13 cellular contexts compared by ENCODE assay signal in the genomic region with DNA sequence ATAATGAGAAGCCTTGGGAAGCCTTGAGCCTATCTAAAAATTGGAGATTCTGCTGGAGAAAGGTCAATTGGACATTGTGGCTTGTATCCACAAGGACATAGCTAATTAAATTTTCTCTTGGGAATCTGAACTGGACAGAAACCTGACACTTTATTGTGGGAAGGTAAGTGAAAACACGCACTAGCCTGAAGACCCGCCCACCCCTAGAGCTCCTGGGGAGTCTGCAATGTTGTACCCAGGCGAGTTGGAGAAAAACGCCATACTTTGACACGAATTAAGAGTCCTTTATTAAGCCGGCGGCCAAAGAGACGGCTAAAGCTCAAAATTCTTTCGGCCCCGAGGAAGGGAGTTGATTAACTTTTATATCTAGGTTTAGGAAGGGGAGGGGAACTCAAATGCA. TPM values are rescaled to one million over a fixed set of nuclear protein-coding genes. Genes with fewer than 3 reads are reported as not detected.
A peak's percentile ranks its signal among the peaks of the same experiment; 100 is the strongest.
DNase-seq lines count a peak whose midpoint lies in the region; ATAC-seq and TF ChIP-seq lines count a peak whose summit lies in the region.
"Had no signal": no experiment of that assay in that cellular context is flagged by ENCODE, and none has a peak within 500 bp of the region (broad histone marks: within the 10 kb centered on the region; RNA-seq: fewer than 3 reads in every experiment).

No MANE protein-coding gene starts in this region.

- peaks cover 21% of the 10 kb centered on the region; the same call in 2 of the 3 replicates for H3K4me1 Mint-ChIP-seq in GM23338

- H3K4me2 ChIP-seq in GM23338 (peak overlapping the region; percentile 93), mesenchymal stem cell (ENCODE audit: low read length, poor library complexity, severe bottlenecking) (peak overlapping the region; percentile 37)

- peaks cover 20% of the 10 kb centered on the region for H3K27me3 Mint-ChIP-seq in GM23338 (ENCODE audit: insufficient read depth, low read depth, poor library complexity)

- peaks cover 9% of the 10 kb centered on the region for H3K36me3 ChIP-seq in A673 (ENCODE audit: insufficient read depth, low read length, poor library complexity, severe bottlenecking)
- peaks cover 5% of the 10 kb centered on the region for H3K36me3 ChIP-seq in GM23338 (ENCODE audit: insufficient read depth)
- peaks cover 15% of the 10 kb centered on the region for H3K36me3 ChIP-seq in adipocyte (ENCODE audit: control insufficient read depth, insufficient read depth, low read length, severe bottlenecking)
- H3K36me3 ChIP-seq in mesenchymal stem cell (ENCODE audit: control insufficient read depth in 1 of 2, insufficient read depth in 2 of 2, low read depth in 1 of 2, low read length in 2 of 2) = peaks cover 13 to 24% of the 10 kb centered on the region in 2 experiments

- H3K4me1 ChIP-seq in A673 (ENCODE audit: insufficient read depth, low read length, poor library complexity, severe bottlenecking) = peaks cover 3% of the 10 kb centered on the region
- peaks cover 14% of the 10 kb centered on the region for H3K4me1 ChIP-seq in GM23338 (ENCODE audit: insufficient read depth)
- peaks cover 3% of the 10 kb centered on the region for H3K4me1 ChIP-seq in adipocyte (ENCODE audit: control insufficient read depth, insufficient read depth, low read length)
- peaks cover 5% of the 10 kb centered on the region for H3K4me1 ChIP-seq in mesenchymal stem cell (ENCODE audit: control insufficient read depth, insufficient read depth, low read depth, low read length)

- TF ChIP-seq CTCF in A673 (conservative IDR thresholded peaks at IDR 0.05; ENCODE audit: low read depth, low read length) (no peak), GM23338 (conservative IDR thresholded peaks at IDR 0.05; ENCODE audit: low read depth in 2 of 2) (no peak)

- H3K4me3 Mint-ChIP-seq in GM23338 = peak overlapping the region; percentile 86

- POLR2A ChIA-PET in A673 (lab: Charles Lee; ENCODE audit: low non-redundant PET) = no interaction called here
- POLR2A ChIA-PET in HEK293T (lab: Yijun Ruan, JAX) = interaction anchor here (1.6 kb wide), 1 partner anchor 26 kb away, joined by 4 read pairs; no protein-coding TSS in a partner anchor

- peaks cover 14% of the 10 kb centered on the region; the same call in 1 of the 2 replicates for H3K79me2 ChIP-seq in GM23338 (replicated peaks; ENCODE audit: insufficient read depth)

- H3K14ac ChIP-seq in mesenchymal stem cell (ENCODE audit: low read length in 2 of 2) = no peak overlapping the region

- no peak overlapping the region for H4K8ac ChIP-seq in mesenchymal stem cell (ENCODE audit: low read length)

- peak; percentile 7; the same call in 2 of the 3 replicates for ATAC-seq in GM23338
- ATAC-seq in GM18517 (IDR thresholded peaks at IDR 0.05; ENCODE audit: unreplicated experiment) = no peak
- ATAC-seq in GM19455 (IDR thresholded peaks at IDR 0.05; ENCODE audit: unreplicated experiment) = no peak
- no peak for ATAC-seq in HG03378 (IDR thresholded peaks at IDR 0.05; ENCODE audit: unreplicated experiment)

- no peak overlapping the region for H2BK120ac ChIP-seq in mesenchymal stem cell (ENCODE audit: low read depth, low read length)

- peaks cover 9% of the 10 kb centered on the region for H4K20me1 ChIP-seq in GM23338 (replicated peaks; ENCODE audit: insufficient read depth)

- H3K23ac ChIP-seq in mesenchymal stem cell (ENCODE audit: low read length in 2 of 2) = no peak overlapping the region

- H3K27ac Mint-ChIP-seq in GM23338 = 0 out of 2 replicates have a peak overlapping the region, but pooled peaks have one; percentile 65

- no peak overlapping the region for H3K18ac ChIP-seq in mesenchymal stem cell (ENCODE audit: low read depth in 1 of 2, low read length in 2 of 2)

- DNase-seq in A673 (ENCODE audit: low spot score) (no peak), GM23338 (ENCODE audit: low spot score) (peak; percentile 36), adipocyte (ENCODE audit: low read depth) (no peak), mesenchymal stem cell (no peak), HEK293T (ENCODE audit: extremely low spot score) (no peak)
- DNase-seq: activated gamma-delta T cell; erythroblast; NCI-H2171 treated with DMSO at 0.1 percent for 48 hours; stimulated activated CD4-positive, alpha-beta T cell treated with anti-CD3 and anti-CD28 coated beads, Interleukin-1b, Interleukin-23, amount 100 ng/mL, for 48 hours; upper lobe of left lung had no signal

- BruUV-seq in A673 (replicated peaks; lab: Mats Ljungman, UMichigan) = TSS peak; percentile 91

- no peak overlapping the region for H3K4ac ChIP-seq in mesenchymal stem cell (ENCODE audit: low read depth in 1 of 2, low read length in 2 of 2)

- no peaks in the 10 kb centered on the region for H3K9me2 ChIP-seq in GM23338 (ENCODE audit: insufficient read depth)

- no peak overlapping the region for H2BK5ac ChIP-seq in mesenchymal stem cell (ENCODE audit: low read depth, low read length, poor library complexity, severe bottlenecking)

- H2AFZ ChIP-seq in GM23338 (no peak overlapping the region), mesenchymal stem cell (ENCODE audit: low read depth, low read length) (no peak overlapping the region)

- no peak overlapping the region for H2BK12ac ChIP-seq in mesenchymal stem cell (ENCODE audit: low read length in 2 of 2)

- H3K4me3 ChIP-seq in A673 (ENCODE audit: low read depth, low read length, poor library complexity, severe bottlenecking) (no peak overlapping the region), GM23338 (peak overlapping the region; percentile 85), adipocyte (ENCODE audit: low read length) (peak overlapping the region; percentile 91), mesenchymal stem cell (ENCODE audit: insufficient read depth in 1 of 2, low read depth in 1 of 2, low read length in 2 of 2) (peak overlapping the region in 1 of 2 experiments; percentile 86)

- H3K27me3 ChIP-seq in A673 (replicated peaks; ENCODE audit: insufficient read depth, low read depth, low read length, poor library complexity) = no peaks in the 10 kb centered on the region
- H3K27me3 ChIP-seq in GM23338 (ENCODE audit: insufficient read depth) = peaks cover 26% of the 10 kb centered on the region
- H3K27me3 ChIP-seq in adipocyte (replicated peaks; ENCODE audit: control insufficient read depth, insufficient read depth, low read length) = no peaks in the 10 kb centered on the region
- peaks cover 0 to 4% of the 10 kb centered on the region in 2 experiments for H3K27me3 ChIP-seq in mesenchymal stem cell (ENCODE audit: control insufficient read depth in 1 of 2, insufficient read depth in 1 of 2, low read length in 2 of 2)
- H3K27me3 ChIP-seq: upper lobe of left lung had no signal

- H2AK5ac ChIP-seq in mesenchymal stem cell (ENCODE audit: low read length, severe bottlenecking) = no peak overlapping the region

- H3K79me1 ChIP-seq in mesenchymal stem cell (replicated peaks; ENCODE audit: low read length, poor library complexity, severe bottlenecking) = peaks cover 25% of the 10 kb centered on the region

- no peak overlapping the region for H4K91ac ChIP-seq in mesenchymal stem cell (ENCODE audit: low read length)

- WGBS in mesenchymal stem cell = 37% methylated on average over 7 of the region's 10 CpGs

- peaks cover 29% of the 10 kb centered on the region for H3K36me3 Mint-ChIP-seq in GM23338 (ENCODE audit: low read depth)

- H3K9me3 ChIP-seq in A673 (ENCODE audit: low read depth, low read length, poor library complexity, severe bottlenecking) (peaks cover 15% of the 10 kb centered on the region), adipocyte (ENCODE audit: control insufficient read depth, low read length) (peaks cover 18% of the 10 kb centered on the region), mesenchymal stem cell (ENCODE audit: control insufficient read depth, low read length) (peaks cover 25% of the 10 kb centered on the region)

- H3K9ac ChIP-seq in adipocyte (ENCODE audit: low read length) (no peak overlapping the region), mesenchymal stem cell (ENCODE audit: low read length) (peak overlapping the region; percentile 91)

- intact Hi-C loops in A673 (cut with micrococcal nuclease; ENCODE audit: unreplicated experiment) = loop anchor here (5.0 kb wide), 1 partner anchor 39 kb away; the partner anchor contains the start of gene ZNF2

- H3F3A ChIP-seq in GM23338 (replicated peaks; ENCODE audit: low read depth) = peaks cover 5% of the 10 kb centered on the region; the same call in 1 of the 2 replicates

- H3K27ac ChIP-seq in A673 (ENCODE audit: low read depth, low read length, poor library complexity, severe bottlenecking) (no peak overlapping the region), GM23338 (ENCODE audit: low read depth) (no peak overlapping the region), mesenchymal stem cell (ENCODE audit: low read length, poor library complexity, severe bottlenecking) (no peak overlapping the region)

- CTCF ChIA-PET in A673 (lab: Charles Lee) = no interaction called here
- CTCF ChIA-PET in HEK293T (lab: Yijun Ruan, JAX) = no interaction called here

- peaks cover 21% of the 10 kb centered on the region for H3K9me3 Mint-ChIP-seq in GM23338

- no peak overlapping the region for H2BK15ac ChIP-seq in mesenchymal stem cell (ENCODE audit: low read depth, poor library complexity, severe bottlenecking)

TF ChIP-seq in HEK293T, 16 proteins besides CTCF, POLR2A, EP300 and RAD21 (continues in another document):
- TF ChIP-seq ARNT (IDR thresholded peaks at IDR 0.05) (no peak), ELF4 (IDR thresholded peaks at IDR 0.05) (no peak), L3MBTL2 (conservative IDR thresholded peaks at IDR 0.05) (no peak), FOXM1 (IDR thresholded peaks at IDR 0.05; ENCODE audit: borderline replicate concordance) (no peak), CTBP1 (IDR thresholded peaks at IDR 0.05; ENCODE audit: borderline replicate concordance) (no peak), NFRKB (IDR thresholded peaks at IDR 0.05) (no peak)

RNA-seq across cellular contexts. Expression of gene ZNF892, which starts 1.2 kb away (rescaled TPM):
- total RNA-seq in A673 (2021) = 7.2 and 8.2 TPM in 2 replicates
- 13.3 and 17.9 TPM in 2 replicates for total RNA-seq in GM23338 (2014; rRNA removed; shearing (Covaris generic))
- polyA plus RNA-seq in GM23338 (2016; fragmentation: Nextera tagmentation; extraction: Ambion mirVana) = 2.2 and 2.7 TPM in 2 replicates
- 0.75 TPM for polyA plus RNA-seq in mesenchymal stem cell (2013, experiment 1 of 2)
- polyA plus RNA-seq in mesenchymal stem cell (2013, experiment 2 of 2) = 0.79 TPM

RNA-seq across cellular contexts. Expression of gene ZNF2, which starts 40.5 kb away (rescaled TPM):
- 4.6 and 5.6 TPM in 2 replicates for total RNA-seq in A673 (2021)
- total RNA-seq in GM23338 (2014; rRNA removed; shearing (Covaris generic)) = 2.5 and 3.4 TPM in 2 replicates
- 1.3 and 2.0 TPM in 2 replicates for polyA plus RNA-seq in GM23338 (2016; fragmentation: Nextera tagmentation; extraction: Ambion mirVana)
- polyA plus RNA-seq in mesenchymal stem cell (2013, experiment 1 of 2) = 2.5 TPM
- polyA plus RNA-seq in mesenchymal stem cell (2013, experiment 2 of 2) = 2.4 TPM

RNA-seq across cellular contexts. Expression of gene ZNF514, which starts 46.4 kb away (rescaled TPM):
- total RNA-seq in A673 (2021) = 14.4 and 17.0 TPM in 2 replicates
- total RNA-seq in GM23338 (2014; rRNA removed; shearing (Covaris generic)) = 5.7 and 7.2 TPM in 2 replicates
- polyA plus RNA-seq in GM23338 (2016; fragmentation: Nextera tagmentation; extraction: Ambion mirVana) = 8.3 and 9.3 TPM in 2 replicates
- polyA plus RNA-seq in mesenchymal stem cell (2013, experiment 1 of 2) = 7.3 TPM
- 7.0 TPM for polyA plus RNA-seq in mesenchymal stem cell (2013, experiment 2 of 2)
